ENCODE assay signal across 13 cellular contexts in the genomic region with DNA sequence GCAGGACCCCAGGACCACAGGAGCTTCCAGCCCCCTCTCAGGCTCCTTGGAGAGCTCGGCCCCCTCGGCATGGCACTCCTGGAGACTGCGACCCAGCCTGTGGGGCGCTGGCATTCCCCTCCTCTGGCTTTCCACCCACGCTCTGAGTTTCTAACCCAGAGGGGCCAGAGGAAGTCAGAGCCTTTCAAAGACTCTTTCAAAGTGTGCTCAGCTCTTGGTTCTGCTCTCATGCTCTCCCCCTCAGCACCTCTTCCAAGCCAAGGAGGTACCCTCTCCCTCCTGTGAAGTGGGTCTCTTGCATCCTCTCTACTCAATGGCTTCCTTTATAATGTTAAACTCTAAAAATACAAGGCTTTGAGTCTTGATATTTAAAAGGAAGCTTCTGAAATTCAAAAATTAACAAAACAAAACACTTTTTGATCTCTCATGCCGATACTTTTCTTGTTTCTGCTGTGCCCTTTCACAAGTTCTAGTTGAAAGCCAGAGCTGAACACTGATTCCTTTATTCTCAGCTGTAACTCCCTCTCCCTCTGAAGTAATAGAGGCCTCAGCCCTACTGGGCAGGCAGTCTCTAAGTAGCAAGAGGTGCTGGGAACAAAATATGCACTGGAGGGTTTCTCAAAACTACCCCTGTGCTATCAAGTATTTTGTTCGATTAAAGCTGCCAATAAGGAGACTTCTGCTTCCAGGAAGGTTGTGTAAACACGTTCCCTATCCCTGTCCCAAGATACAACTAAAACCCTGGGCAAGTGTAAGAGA.
DNase-seq lines count a peak whose midpoint lies in the region; ATAC-seq lines count a peak whose summit lies in the region.
"Had no signal": no experiment of that assay in that cellular context is flagged by ENCODE, and none has a peak within 500 bp of the region (broad histone marks: within the 10 kb centered on the region; RNA-seq: fewer than 3 reads in every experiment).

No MANE protein-coding gene starts in this region.

- ATAC-seq in activated naive CD4-positive, alpha-beta T cell treated with anti-CD3 and anti-CD28 coated beads, Interleukin-2, amount 50 U/mL, for 72 hours: peak; percentile 66 to 80
- ATAC-seq in GM21737 (IDR thresholded peaks at IDR 0.05; ENCODE audit: unreplicated experiment): no peak
- ATAC-seq: A549, SK-N-SH treated with all-trans-retinoic acid at 6 μM for 48 hours had no signal

- peak overlapping the region; percentile 69 to 90 for H3K27ac Mint-ChIP-seq in activated naive CD4-positive, alpha-beta T cell treated with anti-CD3 and anti-CD28 coated beads, Interleukin-2, amount 50 U/mL, for 72 hours
- H3K27ac Mint-ChIP-seq in stimulated activated naive CD8-positive, alpha-beta T cell treated with anti-CD3 and anti-CD28 coated beads, Interleukin-15, Interleukin-2, amounts not matched to agents 100 ng/mL and 50 ng/mL, for 24 hours: peak overlapping the region; percentile 72

- H3K36me3 Mint-ChIP-seq in activated naive CD4-positive, alpha-beta T cell treated with anti-CD3 and anti-CD28 coated beads, Interleukin-2, amount 50 U/mL, for 72 hours: no peaks in the 10 kb centered on the region
- H3K36me3 Mint-ChIP-seq in stimulated activated naive CD8-positive, alpha-beta T cell treated with anti-CD3 and anti-CD28 coated beads, Interleukin-15, Interleukin-2, amounts not matched to agents 100 ng/mL and 50 ng/mL, for 24 hours (ENCODE audit: low read depth): no peaks in the 10 kb centered on the region

- DNase-seq in activated CD4-positive, alpha-beta T cell treated with anti-CD3 and anti-CD28 coated beads for 48 hours: peak; percentile 27
- DNase-seq in activated CD4-positive, alpha-beta T cell treated with anti-CD3 and anti-CD28 coated beads for 1 hour: no peak
- peak in 1 of 2 donors; percentile 13 for DNase-seq in activated naive CD4-positive, alpha-beta T cell treated with anti-CD3 and anti-CD28 coated beads, Interleukin-2, amount 50 U/mL, for 72 hours (ENCODE audit: low spot score in 2 of 2)
- no peak for DNase-seq in KG1 (lab: John Stamatoyannopoulos, UW)
- DNase-seq in ACHN: no peak
- DNase-seq: erythroblast, GDM1, retina had no signal

- H3K27me3 ChIP-seq in layer of hippocampus (ENCODE audit: control insufficient read depth, insufficient read depth, low read length): no peaks in the 10 kb centered on the region

- peaks cover 25% of the 10 kb centered on the region for H3K4me1 Mint-ChIP-seq in stimulated activated naive CD8-positive, alpha-beta T cell treated with anti-CD3 and anti-CD28 coated beads, Interleukin-15, Interleukin-2, amounts not matched to agents 100 ng/mL and 50 ng/mL, for 24 hours (ENCODE audit: low read depth)

- H3K27ac ChIP-seq in layer of hippocampus (ENCODE audit: low read depth, low read length): peak overlapping the region; percentile 89

- no peaks in the 10 kb centered on the region for H3K9me3 Mint-ChIP-seq in activated naive CD4-positive, alpha-beta T cell treated with anti-CD3 and anti-CD28 coated beads, Interleukin-2, amount 50 U/mL, for 72 hours
- H3K9me3 Mint-ChIP-seq in stimulated activated naive CD8-positive, alpha-beta T cell treated with anti-CD3 and anti-CD28 coated beads, Interleukin-15, Interleukin-2, amounts not matched to agents 100 ng/mL and 50 ng/mL, for 24 hours: no peaks in the 10 kb centered on the region

- in situ Hi-C loops in ACHN (cut with HindIII; ENCODE audit: low pct_ligation_motif_present, low pct_unique_long_range_greater_than_20kb, low sequenced_read_pairs): no loop called here

- H3K27me3 Mint-ChIP-seq in stimulated activated naive CD8-positive, alpha-beta T cell treated with anti-CD3 and anti-CD28 coated beads, Interleukin-15, Interleukin-2, amounts not matched to agents 100 ng/mL and 50 ng/mL, for 24 hours: no peaks in the 10 kb centered on the region

- H3K4me3 Mint-ChIP-seq in stimulated activated naive CD8-positive, alpha-beta T cell treated with anti-CD3 and anti-CD28 coated beads, Interleukin-15, Interleukin-2, amounts not matched to agents 100 ng/mL and 50 ng/mL, for 24 hours: peak overlapping the region; percentile 40
